In genomic region chr2:28063492-28063962, GRCh38 we compare ENCODE assay signal across 1 cellular context.
TF ChIP-seq lines count a peak whose summit lies in the region.

No MANE protein-coding gene starts in this region.

TF ChIP-seq in IMR-90, 13 proteins besides CTCF, POLR2A, EP300 and RAD21 (continued from another document):
- TF ChIP-seq USF2 (IDR thresholded peaks at IDR 0.05; ENCODE audit: low read depth, low read length) (no peak), CHD1 (IDR thresholded peaks at IDR 0.05; ENCODE audit: low read depth, low read length) (no peak)
TF ChIP-seq in IMR-90: peak in this region for 0.
